ENCODE assay signal across 11 cellular contexts in the genomic region with DNA sequence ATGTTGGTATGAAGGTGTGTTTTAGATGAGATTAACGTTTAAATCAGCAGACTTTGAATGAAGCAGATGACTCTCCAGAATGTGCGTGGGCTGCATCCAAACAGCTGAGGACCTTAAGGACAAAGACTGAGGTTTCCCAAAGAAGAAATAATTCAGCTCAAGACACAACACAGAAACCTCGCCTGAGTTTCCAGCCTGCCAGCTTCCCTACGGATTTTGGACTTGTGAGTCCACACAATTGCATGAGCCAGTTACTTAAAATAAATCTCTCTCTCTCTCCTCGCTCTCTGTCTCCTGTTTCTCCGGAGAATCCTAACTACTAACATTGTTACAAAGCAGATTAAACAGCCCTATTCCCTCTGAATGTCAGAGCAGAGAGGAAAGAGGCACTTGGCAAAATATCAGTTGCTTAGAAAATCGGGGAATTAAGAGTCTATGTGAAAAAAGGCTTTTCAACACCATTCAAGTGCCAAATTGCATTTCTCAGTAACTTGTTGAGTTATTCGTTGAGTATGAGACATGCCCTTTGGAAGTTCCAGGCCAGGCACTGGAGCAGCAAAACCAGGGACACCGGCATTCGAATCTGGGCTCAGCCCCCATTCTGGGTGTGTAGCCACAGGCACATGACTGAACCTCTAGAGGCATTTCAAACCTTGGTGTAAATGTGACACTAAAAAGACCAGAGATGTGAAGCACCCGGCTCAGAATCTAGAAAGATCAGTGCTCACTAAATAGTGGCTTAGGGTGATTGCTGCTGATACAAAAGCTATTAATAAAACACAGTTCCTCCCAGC.
DNase-seq lines count a peak whose midpoint lies in the region; ATAC-seq and TF ChIP-seq lines count a peak whose summit lies in the region.
"Had no signal": no experiment of that assay in that cellular context is flagged by ENCODE, and none has a peak within 500 bp of the region (broad histone marks: within the 10 kb centered on the region; RNA-seq: fewer than 3 reads in every experiment).

No MANE protein-coding gene starts in this region.

- H3K27ac Mint-ChIP-seq in T-cell, result no peak overlapping the region
- H3K27ac Mint-ChIP-seq: dendritic cell treated with granulocyte-macrophage colony-stimulating factor and Interleukin-4, amounts not matched to agents 40 ng/mL and 50 ng/mL, for 4 days; WTC11 had no signal

- no peaks in the 10 kb centered on the region for H3K27me3 ChIP-seq in brain microvascular endothelial cell (replicated peaks)
- H3K27me3 ChIP-seq in skeletal muscle tissue (ENCODE audit: control insufficient read depth in 3 of 3, insufficient read depth in 3 of 3, low read length in 3 of 3), result no peaks in the 10 kb centered on the region
- no peaks in the 10 kb centered on the region for H3K27me3 ChIP-seq in H7 (ENCODE audit: control insufficient read depth, insufficient read depth, low read length)

- peaks cover 0 to 4% (median 0%) of the 10 kb centered on the region in 3 donors for H3K9me3 Mint-ChIP-seq in T-cell
- H3K9me3 Mint-ChIP-seq: dendritic cell treated with granulocyte-macrophage colony-stimulating factor and Interleukin-4, amounts not matched to agents 40 ng/mL and 50 ng/mL, for 4 days had no signal

- in situ Hi-C loops in brain microvascular endothelial cell (cut with HindIII; ENCODE audit: low pct_ligation_motif_present, low sequenced_read_pairs), result no loop called here

- peak overlapping the region in 1 of 3 donors; percentile 27 for H3K9ac ChIP-seq in skeletal muscle tissue (ENCODE audit: low read depth in 1 of 3, low read length in 3 of 3)

- peak overlapping the region; percentile 98 for H3K27ac ChIP-seq in brain microvascular endothelial cell
- H3K27ac ChIP-seq in skeletal muscle tissue (ENCODE audit: low read depth, low read length), result peak overlapping the region; percentile 82

- H3K4me3 ChIP-seq in brain microvascular endothelial cell (ENCODE audit: low read depth, low read length) (no peak overlapping the region), skeletal muscle tissue (ENCODE audit: low read length in 3 of 3) (peak overlapping the region in 2 of 3 donors; percentile 2 to 34), H7 (ENCODE audit: insufficient read depth, low read depth, low read length) (no peak overlapping the region)

- peak; percentile 35 for DNase-seq in GM03348 (ENCODE audit: low spot score)
- DNase-seq in brain microvascular endothelial cell, result peak; percentile 63
- DNase-seq in hippocampal formation (lab: John Stamatoyannopoulos, UW), result peak; percentile 29 to 75
- no peak for DNase-seq in T-cell
- no peak for DNase-seq in NCI-H146 treated with DMSO at 0.1 percent for 48 hours (lab: John Stamatoyannopoulos, UW; ENCODE audit: unreplicated experiment)
- DNase-seq in H7, result no peak
- DNase-seq: DMS153 had no signal

- POLR2A ChIA-PET in T-cell (lab: Charles Lee), result no interaction called here

- H3K4me3 Mint-ChIP-seq in T-cell, result no peak overlapping the region
- H3K4me3 Mint-ChIP-seq: dendritic cell treated with granulocyte-macrophage colony-stimulating factor and Interleukin-4, amounts not matched to agents 40 ng/mL and 50 ng/mL, for 4 days; WTC11 had no signal

- ATAC-seq in T-cell (replicated peaks in 1 of 4) (no peak), GM18520 (IDR thresholded peaks at IDR 0.05; ENCODE audit: unreplicated experiment) (no peak)

- CTCF ChIA-PET in T-cell (lab: Charles Lee), result no interaction called here

- no peak for TF ChIP-seq CTCF in brain microvascular endothelial cell (IDR thresholded peaks at IDR 0.05; ENCODE audit: low read depth, low read length, missing control alignments)

- H3K4me1 Mint-ChIP-seq in T-cell, result no peaks in the 10 kb centered on the region
- H3K4me1 Mint-ChIP-seq: WTC11 had no signal

- peaks cover 4 to 8% of the 10 kb centered on the region in 2 donors for H3K27me3 Mint-ChIP-seq in T-cell

- H3K36me3 Mint-ChIP-seq in T-cell, result no peaks in the 10 kb centered on the region
- H3K36me3 Mint-ChIP-seq: WTC11 had no signal

- H3K9me3 ChIP-seq in skeletal muscle tissue (ENCODE audit: control insufficient read depth in 3 of 3, low read length in 3 of 3), result no peaks in the 10 kb centered on the region

- no peaks in the 10 kb centered on the region for H3K36me3 ChIP-seq in brain microvascular endothelial cell (replicated peaks)
- no peaks in the 10 kb centered on the region for H3K36me3 ChIP-seq in skeletal muscle tissue (ENCODE audit: control insufficient read depth in 3 of 3, insufficient read depth in 3 of 3, low read length in 3 of 3)
- H3K36me3 ChIP-seq in H7 (replicated peaks; ENCODE audit: control insufficient read depth, insufficient read depth, low read length), result no peaks in the 10 kb centered on the region

- peaks cover 13 to 14% (median 13%) of the 10 kb centered on the region in 3 donors for H3K4me1 ChIP-seq in skeletal muscle tissue (ENCODE audit: control insufficient read depth in 3 of 3, insufficient read depth in 3 of 3, low read length in 3 of 3)

Comparison
In these comparisons a context has a peak if more than half of its experiments do, and no peak if none do; other contexts are left out.
1. DNase-seq: peak in GM03348 (single experiment), brain microvascular endothelial cell (single experiment) and hippocampal formation (2 of 2); none in T-cell (0 of 34), NCI-H146 treated with DMSO at 0.1 percent for 48 hours (single experiment) and H7 (single experiment).
2. H3K4me3 ChIP-seq: peak in skeletal muscle tissue (2 of 3); none in brain microvascular endothelial cell (single experiment) and H7 (single experiment).